1 cellular context compared by ENCODE assay signal in genomic region chr14:78612666-78613065, GRCh38.
TF ChIP-seq lines count a peak whose summit lies in the region.

No MANE protein-coding gene starts in this region.

TF ChIP-seq in neural cell, 6 proteins besides CTCF, POLR2A, EP300 and RAD21 (continued from another document):
- TF ChIP-seq, protein P1, sequence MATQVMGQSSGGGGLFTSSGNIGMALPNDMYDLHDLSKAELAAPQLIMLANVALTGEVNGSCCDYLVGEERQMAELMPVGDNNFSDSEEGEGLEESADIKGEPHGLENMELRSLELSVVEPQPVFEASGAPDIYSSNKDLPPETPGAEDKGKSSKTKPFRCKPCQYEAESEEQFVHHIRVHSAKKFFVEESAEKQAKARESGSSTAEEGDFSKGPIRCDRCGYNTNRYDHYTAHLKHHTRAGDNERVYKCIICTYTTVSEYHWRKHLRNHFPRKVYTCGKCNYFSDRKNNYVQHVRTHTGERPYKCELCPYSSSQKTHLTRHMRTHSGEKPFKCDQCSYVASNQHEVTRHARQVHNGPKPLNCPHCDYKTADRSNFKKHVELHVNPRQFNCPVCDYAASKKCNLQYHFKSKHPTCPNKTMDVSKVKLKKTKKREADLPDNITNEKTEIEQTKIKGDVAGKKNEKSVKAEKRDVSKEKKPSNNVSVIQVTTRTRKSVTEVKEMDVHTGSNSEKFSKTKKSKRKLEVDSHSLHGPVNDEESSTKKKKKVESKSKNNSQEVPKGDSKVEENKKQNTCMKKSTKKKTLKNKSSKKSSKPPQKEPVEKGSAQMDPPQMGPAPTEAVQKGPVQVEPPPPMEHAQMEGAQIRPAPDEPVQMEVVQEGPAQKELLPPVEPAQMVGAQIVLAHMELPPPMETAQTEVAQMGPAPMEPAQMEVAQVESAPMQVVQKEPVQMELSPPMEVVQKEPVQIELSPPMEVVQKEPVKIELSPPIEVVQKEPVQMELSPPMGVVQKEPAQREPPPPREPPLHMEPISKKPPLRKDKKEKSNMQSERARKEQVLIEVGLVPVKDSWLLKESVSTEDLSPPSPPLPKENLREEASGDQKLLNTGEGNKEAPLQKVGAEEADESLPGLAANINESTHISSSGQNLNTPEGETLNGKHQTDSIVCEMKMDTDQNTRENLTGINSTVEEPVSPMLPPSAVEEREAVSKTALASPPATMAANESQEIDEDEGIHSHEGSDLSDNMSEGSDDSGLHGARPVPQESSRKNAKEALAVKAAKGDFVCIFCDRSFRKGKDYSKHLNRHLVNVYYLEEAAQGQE (IDR thresholded peaks at IDR 0.05; ENCODE audit: borderline replicate concordance), result no peak
- TF ChIP-seq MXI1 (conservative IDR thresholded peaks at IDR 0.05; ENCODE audit: poor library complexity, severe bottlenecking), result no peak
- TF ChIP-seq SMC3 (conservative IDR thresholded peaks at IDR 0.05; ENCODE audit: poor library complexity), result no peak
- TF ChIP-seq POLR2AphosphoS5 (IDR thresholded peaks at IDR 0.05), result no peak
- TF ChIP-seq TAF1 (IDR thresholded peaks at IDR 0.05; ENCODE audit: low read depth), result no peak
TF ChIP-seq in neural cell: peak in this region for 0.
